Comparison of ENCODE assay signal across 1 cellular context in genomic region chr21:16572032-16572431, GRCh38.
TF ChIP-seq lines count a peak whose summit lies in the region.

No MANE protein-coding gene starts in this region.

TF ChIP-seq in IMR-90, 13 proteins besides CTCF, POLR2A, EP300 and RAD21:
- TF ChIP-seq RCOR1 (IDR thresholded peaks at IDR 0.05; ENCODE audit: insufficient replicate concordance, low read length) (no peak), MAFK (IDR thresholded peaks at IDR 0.05; ENCODE audit: low read depth, low read length) (no peak), CEBPB (IDR thresholded peaks at IDR 0.05; ENCODE audit: low read depth, low read length) (no peak), SMC3 (IDR thresholded peaks at IDR 0.05; ENCODE audit: low read depth, low read length) (no peak), NFE2L2 (IDR thresholded peaks at IDR 0.05; ENCODE audit: low read depth, low read length) (no peak), USF2 (IDR thresholded peaks at IDR 0.05; ENCODE audit: low read depth, low read length) (no peak), RFX5 (IDR thresholded peaks at IDR 0.05; ENCODE audit: low read depth, low read length) (no peak), FOS (IDR thresholded peaks at IDR 0.05; ENCODE audit: low read depth, low read length) (no peak), ELK1 (IDR thresholded peaks at IDR 0.05; ENCODE audit: borderline replicate concordance, low read depth, low read length) (no peak), MXI1 (IDR thresholded peaks at IDR 0.05; ENCODE audit: borderline replicate concordance, low read depth, low read length) (no peak), MAZ (IDR thresholded peaks at IDR 0.05; ENCODE audit: borderline replicate concordance, low read depth, low read length) (no peak), CHD1 (IDR thresholded peaks at IDR 0.05; ENCODE audit: low read depth, low read length) (no peak)
